11 cellular contexts compared by ENCODE assay signal in the genomic region with DNA sequence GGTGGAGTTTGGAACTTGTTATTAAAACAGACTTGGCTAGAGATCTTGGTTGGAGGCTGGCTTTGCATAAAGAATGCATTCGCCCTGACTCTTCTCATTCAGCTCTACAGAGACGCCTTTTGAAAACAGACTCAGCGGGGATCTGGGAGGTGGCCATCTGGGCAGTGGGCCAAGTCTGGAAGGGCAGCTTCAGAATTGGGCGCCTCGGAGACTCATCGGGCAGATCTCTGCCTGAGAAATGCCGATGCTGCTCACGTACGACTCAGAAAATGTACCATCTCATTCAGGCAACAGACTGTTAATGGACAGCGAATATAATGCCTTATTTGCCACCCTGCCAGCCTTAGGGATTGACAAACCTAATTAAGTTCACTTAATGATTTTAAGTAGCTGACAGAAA.
DNase-seq lines count a peak whose midpoint lies in the region; ATAC-seq and TF ChIP-seq lines count a peak whose summit lies in the region.
"Had no signal": no experiment of that assay in that cellular context is flagged by ENCODE, and none has a peak within 500 bp of the region (broad histone marks: within the 10 kb centered on the region; RNA-seq: fewer than 3 reads in every experiment).

No MANE protein-coding gene starts in this region.

- no peak for ATAC-seq in HG02759 (IDR thresholded peaks at IDR 0.05; ENCODE audit: unreplicated experiment)

- H3K27ac ChIP-seq in WERI-Rb-1, result no peak overlapping the region
- H3K27ac ChIP-seq: thoracic aorta had no signal

- no peaks in the 10 kb centered on the region for H3K27me3 ChIP-seq in WERI-Rb-1 (ENCODE audit: insufficient read depth, low read depth, severe bottlenecking)

- TF ChIP-seq CTCF in WERI-Rb-1 (IDR thresholded peaks at IDR 0.05; ENCODE audit: low read depth, low read length), result no peak

- DNase-seq in COLO829 (ENCODE audit: low spot score) (peak; percentile 77), LoVo (ENCODE audit: low spot score) (peak; percentile 89), amygdala (lab: John Stamatoyannopoulos, UW) (peak in 55 of 56 donors; percentile 6 to 90 (median 75)), kidney tubule cell (ENCODE audit: low spot score) (peak; percentile 72), SW480 (ENCODE audit: low spot score) (no peak), WERI-Rb-1 (no peak)
- no peak for DNase-seq in NK-92 treated with Interleukin-12 subunit alpha and Interleukin-12 subunit beta, amount 100 ng/mL, for 24 hours (lab: John Stamatoyannopoulos, UW)
- DNase-seq: amniotic stem cell, naive B cell had no signal

- no peak overlapping the region for H3K4me3 ChIP-seq in WERI-Rb-1 (ENCODE audit: low read depth, low read length)
- H3K4me3 ChIP-seq: thoracic aorta had no signal

- no peaks in the 10 kb centered on the region for H3K9me3 ChIP-seq in WERI-Rb-1 (ENCODE audit: severe bottlenecking)
- H3K9me3 ChIP-seq: thoracic aorta had no signal

- no peaks in the 10 kb centered on the region for H3K36me3 ChIP-seq in WERI-Rb-1
- H3K36me3 ChIP-seq: thoracic aorta had no signal

Comparison
In these comparisons a context has a peak if more than half of its experiments do, and no peak if none do; other contexts are left out.
1. DNase-seq: peak in COLO829 (single experiment), LoVo (single experiment), amygdala (55 of 56) and kidney tubule cell (single experiment); none in NK-92 treated with Interleukin-12 subunit alpha and Interleukin-12 subunit beta, amount 100 ng/mL, for 24 hours (single experiment), SW480 (single experiment) and WERI-Rb-1 (single experiment).